12 cellular contexts compared by ENCODE assay signal in genomic region chr10:73814896-73815718, GRCh38. TPM values are rescaled to one million over a fixed set of nuclear protein-coding genes. Genes with fewer than 3 reads are reported as not detected.
DNase-seq lines count a peak whose midpoint lies in the region; ATAC-seq, FAIRE-seq and TF ChIP-seq lines count a peak whose summit lies in the region.
"Had no signal": no experiment of that assay in that cellular context is flagged by ENCODE, and none has a peak within 500 bp of the region (broad histone marks: within the 10 kb centered on the region; RNA-seq: fewer than 3 reads in every experiment).

No MANE protein-coding gene starts in this region.

- CTCF ChIA-PET in A549 (lab: Yijun Ruan, JAX) = interaction anchor here (0.5 to 2.8 kb wide), 12 partner anchors 12 to 266 kb away, joined by 3 to 13 read pairs (median 4); no protein-coding TSS in a partner anchor
- CTCF ChIA-PET in RWPE1 (lab: Yijun Ruan, JAX) = interaction anchor here (0.7 to 1.6 kb wide), 5 partner anchors 13 to 34 kb away, joined by 3 to 5 read pairs (median 4); no protein-coding TSS in a partner anchor

- TF ChIP-seq CTCF in A549 (IDR thresholded peaks at IDR 0.05) (peak; percentile 23; the same call in 1 of the 3 replicates), GM12873 (IDR thresholded peaks at IDR 0.05; ENCODE audit: insufficient read depth, low read depth, low read length, missing control alignments) (peak; percentile 34), RWPE1 (conservative IDR thresholded peaks at IDR 0.05; ENCODE audit: low read depth) (peak; percentile 24; the same call in 1 of the 2 replicates), fibroblast of the aortic adventitia (IDR thresholded peaks at IDR 0.05; ENCODE audit: insufficient read depth, low read length) (peak; percentile 25)

- no peak for FAIRE-seq in A549 (lab: Jason Lieb, UNC)
- FAIRE-seq: colon had no signal

- no peak overlapping the region for H3K4me2 ChIP-seq in A549

- no peak for TF ChIP-seq EP300 in A549 (IDR thresholded peaks at IDR 0.05)

- H3K27ac ChIP-seq in A549 (no peak overlapping the region), RWPE1 (peak overlapping the region; percentile 24)

- no peak for TF ChIP-seq POLR2A in A549 (IDR thresholded peaks at IDR 0.05; ENCODE audit: low read length)

- no peaks in the 10 kb centered on the region for H3K9me3 ChIP-seq in A549

- peaks cover 5% of the 10 kb centered on the region; the same call in 2 of the 3 replicates for H3K4me1 ChIP-seq in A549

- POLR2A ChIA-PET in A549 (lab: Yijun Ruan, JAX) = no interaction called here
- POLR2A ChIA-PET in RWPE1 (lab: Yijun Ruan, JAX; ENCODE audit: low non-redundant PET) = no interaction called here

- DNase-seq in A549 (ENCODE audit: low read depth in 1 of 2, low spot score in 1 of 2) (peak; percentile 62 to 79), RWPE1 (ENCODE audit: low spot score) (peak; percentile 52), fibroblast of the aortic adventitia (ENCODE audit: low read depth) (no peak), SK-N-DZ (ENCODE audit: low spot score) (no peak), NCI-H524 (lab: John Stamatoyannopoulos, UW) (no peak), NCI-H2196 (lab: John Stamatoyannopoulos, UW; ENCODE audit: unreplicated experiment) (no peak)
- no peak for DNase-seq in stimulated activated CD4-positive, alpha-beta T cell treated with anti-CD3 and anti-CD28 coated beads, Interleukin-4, amount 100 ng/mL, for 4 hours
- DNase-seq: activated CD4-positive, alpha-beta T cell treated with anti-CD3 and anti-CD28 coated beads, Interleukin-2, amount 10 ng/mL, durations not matched to agents 7 days and 5 days; DMS79 treated with DMSO at 0.1 percent for 48 hours; NCI-H1694 had no signal

- H3K4me3 ChIP-seq in A549 = no peak overlapping the region
- no peak overlapping the region for H3K4me3 ChIP-seq in fibroblast of the aortic adventitia (ENCODE audit: low read depth, low read length)

- no peak for TF ChIP-seq RAD21 in A549 (conservative IDR thresholded peaks at IDR 0.05 in 1 of 2, IDR thresholded peaks at IDR 0.05 in 1 of 2)

- no peak; a peak in 1 of 6 replicates for ATAC-seq in A549

- WGBS in A549 (ENCODE audit: missing lambda C conversion rate) = 85% methylated on average over 20 of the region's 22 CpGs

TF ChIP-seq in A549, 52 proteins besides CTCF, POLR2A, EP300 and RAD21:
- TF ChIP-seq FOSB (CRISPR knock-in tag; IDR thresholded peaks at IDR 0.05) (no peak), EHMT2 (IDR thresholded peaks at IDR 0.05; ENCODE audit: low read depth) (no peak)
- TF ChIP-seq, protein P1, sequence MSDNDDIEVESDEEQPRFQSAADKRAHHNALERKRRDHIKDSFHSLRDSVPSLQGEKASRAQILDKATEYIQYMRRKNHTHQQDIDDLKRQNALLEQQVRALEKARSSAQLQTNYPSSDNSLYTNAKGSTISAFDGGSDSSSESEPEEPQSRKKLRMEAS (IDR thresholded peaks at IDR 0.05) = no peak

RNA-seq across cellular contexts. Expression of gene NDST2, which starts 3.7 kb away (rescaled TPM):
- 11.2 and 12.7 TPM in 2 replicates for polyA plus RNA-seq in A549 (2011; rRNA removed)
- polyA plus RNA-seq in A549 (2012; cell fraction: cytosol; rRNA removed) = 8.4 and 12.9 TPM in 2 replicates
- 22.3 and 28.8 TPM in 2 replicates for polyA plus RNA-seq in A549 (2012; cell fraction: nucleus; rRNA removed)
- 11.7 to 14.9 TPM (median 14.2 TPM) in 3 replicates for polyA plus RNA-seq in A549 (2017; fragmentation: RNase III; extraction: RNeasy Plus Mini Kit Qiagen cat#74134 plus additional on column Dnase treatment)
- 20.1 and 22.9 TPM in 2 replicates for polyA minus RNA-seq in A549 (2011; rRNA and poly(A)+ RNA removed)
- total RNA-seq in fibroblast of the aortic adventitia (ENCODE audit: low replicate concordance) = 14.7 and 19.5 TPM in 2 replicates
- 21.1 and 22.4 TPM in 2 replicates for polyA plus RNA-seq in SK-N-DZ (2014; cell fraction: cytosol; rRNA removed)
- polyA plus RNA-seq in SK-N-DZ (2014; cell fraction: nucleus; rRNA removed) = 34.4 and 36.5 TPM in 2 replicates

RNA-seq across cellular contexts. Expression of gene ZSWIM8, which starts 29.7 kb away (rescaled TPM):
- 24.3 and 31.7 TPM in 2 replicates for polyA plus RNA-seq in A549 (2011; rRNA removed)
- polyA plus RNA-seq in A549 (2012; cell fraction: cytosol; rRNA removed) = 49.3 and 68.4 TPM in 2 replicates
- 177 and 309 TPM in 2 replicates for polyA plus RNA-seq in A549 (2012; cell fraction: nucleus; rRNA removed)
- polyA plus RNA-seq in A549 (2017; fragmentation: RNase III; extraction: RNeasy Plus Mini Kit Qiagen cat#74134 plus additional on column Dnase treatment) = 33.9 to 44.5 TPM (median 43.0 TPM) in 3 replicates
- 65.0 and 70.7 TPM in 2 replicates for polyA minus RNA-seq in A549 (2011; rRNA and poly(A)+ RNA removed)
- total RNA-seq in fibroblast of the aortic adventitia (ENCODE audit: low replicate concordance) = 38.8 and 48.9 TPM in 2 replicates
- 21.0 and 28.0 TPM in 2 replicates for polyA plus RNA-seq in SK-N-DZ (2014; cell fraction: cytosol; rRNA removed)
- 96.2 and 138 TPM in 2 replicates for polyA plus RNA-seq in SK-N-DZ (2014; cell fraction: nucleus; rRNA removed)

RNA-seq across cellular contexts. Expression of gene CHCHD1, which starts 33.3 kb away (rescaled TPM):
- polyA plus RNA-seq in A549 (2011; rRNA removed) (67.2 and 75.4 TPM in 2 replicates), A549 (2017; fragmentation: RNase III; extraction: RNeasy Plus Mini Kit Qiagen cat#74134 plus additional on column Dnase treatment) (75.2 to 83.1 TPM (median 80.6 TPM) in 3 replicates)
- 68.7 and 75.5 TPM in 2 replicates for polyA plus RNA-seq in A549 (2012; cell fraction: cytosol; rRNA removed)
- polyA plus RNA-seq in A549 (2012; cell fraction: nucleus; rRNA removed) = 17.1 and 21.1 TPM in 2 replicates
- polyA minus RNA-seq in A549 (2011; rRNA and poly(A)+ RNA removed) = 5.2 and 5.7 TPM in 2 replicates
- 12.9 and 20.9 TPM in 2 replicates for total RNA-seq in fibroblast of the aortic adventitia (ENCODE audit: low replicate concordance)
- polyA plus RNA-seq in SK-N-DZ (2014; cell fraction: cytosol; rRNA removed) = 84.2 and 89.9 TPM in 2 replicates
- polyA plus RNA-seq in SK-N-DZ (2014; cell fraction: nucleus; rRNA removed) = 63.6 and 77.6 TPM in 2 replicates

RNA-seq across cellular contexts. Expression of gene CAMK2G, which starts 59.2 kb away (rescaled TPM):
- 22.6 and 27.5 TPM in 2 replicates for polyA plus RNA-seq in A549 (2011; rRNA removed)
- 30.6 and 33.7 TPM in 2 replicates for polyA plus RNA-seq in A549 (2012; cell fraction: cytosol; rRNA removed)
- polyA plus RNA-seq in A549 (2012; cell fraction: nucleus; rRNA removed) = 61.5 and 75.3 TPM in 2 replicates
- 22.8 to 26.6 TPM (median 25.5 TPM) in 3 replicates for polyA plus RNA-seq in A549 (2017; fragmentation: RNase III; extraction: RNeasy Plus Mini Kit Qiagen cat#74134 plus additional on column Dnase treatment)
- polyA minus RNA-seq in A549 (2011; rRNA and poly(A)+ RNA removed) = 22.9 and 33.4 TPM in 2 replicates
- 25.8 and 31.2 TPM in 2 replicates for total RNA-seq in fibroblast of the aortic adventitia (ENCODE audit: low replicate concordance)
- 50.3 and 68.4 TPM in 2 replicates for polyA plus RNA-seq in SK-N-DZ (2014; cell fraction: cytosol; rRNA removed)
- polyA plus RNA-seq in SK-N-DZ (2014; cell fraction: nucleus; rRNA removed) = 118 and 135 TPM in 2 replicates

Comparison
In these comparisons a context has a peak if more than half of its experiments do, and no peak if none do; other contexts are left out.
1. DNase-seq: peak in A549 (2 of 2) and RWPE1 (single experiment); none in fibroblast of the aortic adventitia (single experiment), SK-N-DZ (single experiment), NCI-H524 (0 of 2), stimulated activated CD4-positive, alpha-beta T cell treated with anti-CD3 and anti-CD28 coated beads, Interleukin-4, amount 100 ng/mL, for 4 hours (0 of 2) and NCI-H2196 (single experiment).
2. Peak in every context shown above with its lines, with median percentiles within 50 percentile points of each other: CTCF ChIP-seq.